In genomic region chr1:223642155-223642689, GRCh38 we compare ENCODE assay signal across 16 cellular contexts. TPM values are rescaled to one million over a fixed set of nuclear protein-coding genes. Genes with fewer than 3 reads are reported as not detected.
"Had no signal": no experiment of that assay in that cellular context is flagged by ENCODE, and none has a peak within 500 bp of the region (broad histone marks: within the 10 kb centered on the region; RNA-seq: fewer than 3 reads in every experiment).

No MANE protein-coding gene starts in this region.

- H3K36me3 ChIP-seq: ascending aorta, esophagus muscularis mucosa, neutrophil, tibial artery, vagina had no signal

- H3K27ac Mint-ChIP-seq: activated CD4-positive, alpha-beta memory T cell treated with anti-CD3 and anti-CD28 coated beads, Interleukin-2, amount 10 ng/mL, durations not matched to agents 7 days and 5 days; activated naive CD8-positive, alpha-beta T cell treated with anti-CD3 and anti-CD28 coated beads, Interleukin-2, amount 50 U/mL, for 24 hours; activated T-cell treated with anti-CD3 and anti-CD28 coated beads, Interleukin-2, amount 50 U/mL, for 72 hours; naive thymus-derived CD4-positive, alpha-beta T cell had no signal

- ATAC-seq: activated naive CD8-positive, alpha-beta T cell treated with anti-CD3 and anti-CD28 coated beads, Interleukin-2, amount 50 U/mL, for 24 hours; activated T-cell treated with anti-CD3 and anti-CD28 coated beads, Interleukin-2, amount 50 U/mL, for 72 hours; left ventricle myocardium superior; naive thymus-derived CD4-positive, alpha-beta T cell had no signal

- DNase-seq: activated CD4-positive, alpha-beta memory T cell treated with anti-CD3 and anti-CD28 coated beads, Interleukin-2, amount 10 ng/mL, durations not matched to agents 7 days and 5 days; activated naive CD4-positive, alpha-beta T cell; activated naive CD8-positive, alpha-beta T cell treated with anti-CD3 and anti-CD28 coated beads, Interleukin-2, amount 50 U/mL, for 24 hours; activated T-cell treated with anti-CD3 and anti-CD28 coated beads, Interleukin-2, amount 50 U/mL, for 72 hours; left ventricle myocardium superior; midbrain; naive thymus-derived CD4-positive, alpha-beta T cell; right cardiac atrium; T-helper 9 cell had no signal

- H3K4me3 ChIP-seq: ascending aorta, esophagus muscularis mucosa, smooth muscle cell, tibial artery, vagina had no signal

- H3K4me1 ChIP-seq: ascending aorta, esophagus muscularis mucosa, tibial artery, vagina had no signal

- H3K4me3 Mint-ChIP-seq: activated CD4-positive, alpha-beta memory T cell treated with anti-CD3 and anti-CD28 coated beads, Interleukin-2, amount 10 ng/mL, durations not matched to agents 7 days and 5 days; activated naive CD8-positive, alpha-beta T cell treated with anti-CD3 and anti-CD28 coated beads, Interleukin-2, amount 50 U/mL, for 24 hours; activated T-cell treated with anti-CD3 and anti-CD28 coated beads, Interleukin-2, amount 50 U/mL, for 72 hours had no signal

- H3K9me3 ChIP-seq: ascending aorta, esophagus muscularis mucosa, neutrophil, tibial artery, vagina had no signal

RNA-seq across cellular contexts. Expression of gene CAPN8, which starts 23.3 kb away (rescaled TPM):
- total RNA-seq: activated T-cell treated with anti-CD3 and anti-CD28 coated beads, Interleukin-2, amount 50 U/mL, for 72 hours; ascending aorta; fibroblast of villous mesenchyme; left ventricle myocardium superior; right cardiac atrium; smooth muscle cell had no signal
